8 cellular contexts compared by ENCODE assay signal in the genomic region with DNA sequence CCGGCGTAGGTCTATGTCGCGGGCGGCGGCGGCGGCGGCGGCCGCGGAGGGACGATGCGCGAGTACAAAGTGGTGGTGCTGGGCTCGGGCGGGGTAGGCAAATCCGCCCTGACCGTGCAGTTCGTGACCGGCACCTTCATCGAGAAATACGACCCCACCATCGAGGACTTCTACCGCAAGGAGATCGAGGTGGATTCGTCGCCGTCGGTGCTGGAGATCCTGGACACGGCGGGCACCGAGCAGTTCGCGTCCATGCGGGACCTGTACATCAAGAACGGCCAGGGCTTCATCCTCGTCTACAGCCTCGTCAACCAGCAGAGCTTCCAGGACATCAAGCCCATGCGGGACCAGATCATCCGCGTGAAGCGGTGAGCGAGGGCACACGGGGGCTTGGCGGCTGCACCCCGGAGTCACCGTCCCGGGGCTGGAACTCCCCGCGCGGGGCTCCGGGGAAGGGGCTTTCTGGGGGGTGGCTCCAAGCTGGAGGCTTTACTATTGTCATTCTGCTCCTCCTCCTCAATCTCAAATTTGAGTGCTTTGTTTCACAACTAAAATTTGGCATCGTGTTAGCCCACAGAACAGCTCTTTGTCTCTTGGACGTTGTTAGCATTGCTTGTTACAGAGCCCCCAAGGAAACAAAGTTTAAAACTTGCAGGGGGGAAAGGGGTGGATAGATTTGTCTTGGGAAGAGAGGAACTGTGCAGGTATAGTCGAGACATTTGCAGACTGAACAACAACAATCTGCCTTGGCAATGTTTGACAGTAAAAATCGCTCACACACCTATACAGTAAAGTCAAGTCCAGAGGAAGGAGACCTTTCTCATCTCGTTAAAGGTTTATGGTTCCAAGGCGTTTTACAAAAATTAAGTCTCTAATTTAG. TPM values are rescaled to one million over a fixed set of nuclear protein-coding genes. Genes with fewer than 3 reads are reported as not detected.
A peak's percentile ranks its signal among the peaks of the same experiment; 100 is the strongest.
DNase-seq lines count a peak whose midpoint lies in the region; ATAC-seq and TF ChIP-seq lines count a peak whose summit lies in the region.

No MANE protein-coding gene starts in this region.

- peaks cover 16% of the 10 kb centered on the region for H3F3A ChIP-seq in MM.1S (ENCODE audit: insufficient read depth, low read length)

- DNase-seq in CD4-positive, CD25-positive, alpha-beta regulatory T cell, result peak; percentile 33 to 51 (median 50)
- DNase-seq in MM.1S, result peak; percentile 36
- DNase-seq in activated CD8-positive, alpha-beta memory T cell treated with anti-CD3 and anti-CD28 coated beads for 4 hours (ENCODE audit: low read depth in 2 of 2), result peak; percentile 0 to 15
- DNase-seq in endodermal cell, result peak; percentile 75
- DNase-seq in stimulated activated CD8-positive, alpha-beta memory T cell treated with anti-CD3 and anti-CD28 coated beads, Interleukin-7, amount 100 ng/mL, for 4 hours (ENCODE audit: low read depth in 2 of 2), result peak; percentile 10 to 30
- no peak for DNase-seq in germinal center (ENCODE audit: low spot score)

- H3K9me3 ChIP-seq in CD4-positive, CD25-positive, alpha-beta regulatory T cell (ENCODE audit: control insufficient read depth in 2 of 2, low read length in 2 of 2), result no peaks in the 10 kb centered on the region
- H3K9me3 ChIP-seq in MM.1S (replicated peaks; ENCODE audit: insufficient read depth, low read length) (no peaks in the 10 kb centered on the region), endodermal cell (ENCODE audit: control insufficient read depth, low read length) (no peaks in the 10 kb centered on the region), muscle layer of colon (ENCODE audit: low read length) (no peaks in the 10 kb centered on the region)

- H3K4me2 ChIP-seq in MM.1S (ENCODE audit: low read depth, low read length), result peak overlapping the region; percentile 85

- H3K9me3 Mint-ChIP-seq in CD4-positive, CD25-positive, alpha-beta regulatory T cell, result peaks cover 0 to 1% (median 0%) of the 10 kb centered on the region in 7 donors
- no peaks in the 10 kb centered on the region for H3K9me3 Mint-ChIP-seq in endodermal cell

- H3K36me3 Mint-ChIP-seq in CD4-positive, CD25-positive, alpha-beta regulatory T cell, result no peaks in the 10 kb centered on the region
- peaks cover 9% of the 10 kb centered on the region for H3K36me3 Mint-ChIP-seq in endodermal cell (ENCODE audit: low read depth)

- peaks cover 10 to 33% (median 26%) of the 10 kb centered on the region in 4 donors for H3K4me1 Mint-ChIP-seq in CD4-positive, CD25-positive, alpha-beta regulatory T cell
- H3K4me1 Mint-ChIP-seq in endodermal cell, result peaks cover 20% of the 10 kb centered on the region

- H3K36me3 ChIP-seq in CD4-positive, CD25-positive, alpha-beta regulatory T cell (ENCODE audit: control insufficient read depth, insufficient read depth, low read length), result no peaks in the 10 kb centered on the region
- H3K36me3 ChIP-seq in MM.1S (replicated peaks; ENCODE audit: insufficient read depth, low read length) (no peaks in the 10 kb centered on the region), endodermal cell (ENCODE audit: control insufficient read depth, insufficient read depth, low read length) (peaks cover 32% of the 10 kb centered on the region), muscle layer of colon (ENCODE audit: insufficient read depth, low read length) (no peaks in the 10 kb centered on the region)

- H3K79me2 ChIP-seq in MM.1S (ENCODE audit: low read length), result peaks cover 53% of the 10 kb centered on the region

- peaks cover 11% of the 10 kb centered on the region for H3K27me3 Mint-ChIP-seq in CD4-positive, CD25-positive, alpha-beta regulatory T cell
- no peaks in the 10 kb centered on the region for H3K27me3 Mint-ChIP-seq in endodermal cell (ENCODE audit: insufficient read depth)

- 0% methylated on average over 19 to 58 of the region's 59 CpGs for WGBS in endodermal cell (ENCODE audit: insufficient coverage in 1 of 2, insufficient read length in 1 of 2), 2 experiments

- H3K4me3 ChIP-seq in CD4-positive, CD25-positive, alpha-beta regulatory T cell (ENCODE audit: low read depth, low read length), result peak overlapping the region; percentile 90
- H3K4me3 ChIP-seq in MM.1S (ENCODE audit: low read length), result peak overlapping the region; percentile 76
- H3K4me3 ChIP-seq in endodermal cell (ENCODE audit: low read length), result peak overlapping the region; percentile 99
- H3K4me3 ChIP-seq in muscle layer of colon (ENCODE audit: low read depth in 1 of 2, low read length in 2 of 2), result peak overlapping the region; percentile 58

- TF ChIP-seq CTCF in MM.1S (IDR thresholded peaks at IDR 0.05; ENCODE audit: low read length), result no peak
- TF ChIP-seq CTCF in endodermal cell (conservative IDR thresholded peaks at IDR 0.05), result no peak

- peak overlapping the region; percentile 91 to 99 (median 94) for H3K4me3 Mint-ChIP-seq in CD4-positive, CD25-positive, alpha-beta regulatory T cell
- H3K4me3 Mint-ChIP-seq in endodermal cell, result peak overlapping the region; percentile 83

- peaks cover 1% of the 10 kb centered on the region for H3K27me3 ChIP-seq in CD4-positive, CD25-positive, alpha-beta regulatory T cell (ENCODE audit: control insufficient read depth, insufficient read depth, low read length)
- H3K27me3 ChIP-seq in MM.1S (replicated peaks; ENCODE audit: insufficient read depth, low read length), result no peaks in the 10 kb centered on the region
- no peaks in the 10 kb centered on the region for H3K27me3 ChIP-seq in endodermal cell (ENCODE audit: control insufficient read depth, insufficient read depth, low read length, poor library complexity, severe bottlenecking)
- no peaks in the 10 kb centered on the region for H3K27me3 ChIP-seq in muscle layer of colon (ENCODE audit: control insufficient read depth in 1 of 2, insufficient read depth in 2 of 2, low read length in 2 of 2)

- peak overlapping the region; percentile 44 for H2AFZ ChIP-seq in MM.1S (ENCODE audit: low read length)

- peaks cover 33% of the 10 kb centered on the region for H3K4me1 ChIP-seq in CD4-positive, CD25-positive, alpha-beta regulatory T cell (ENCODE audit: control insufficient read depth, insufficient read depth, low read length, poor library complexity, severe bottlenecking)
- H3K4me1 ChIP-seq in MM.1S (ENCODE audit: low read length) (peaks cover 26% of the 10 kb centered on the region; the same call in 1 of the 2 replicates), endodermal cell (ENCODE audit: control insufficient read depth, insufficient read depth, low read length) (no peaks in the 10 kb centered on the region), muscle layer of colon (ENCODE audit: insufficient read depth, low read length) (peaks cover 23% of the 10 kb centered on the region)

- H3K9me2 ChIP-seq in MM.1S (replicated peaks; ENCODE audit: insufficient read depth, low read length), result no peaks in the 10 kb centered on the region

- H3K9ac ChIP-seq in MM.1S (ENCODE audit: low read length), result peak overlapping the region; percentile 64
- peak overlapping the region; percentile 70 for H3K9ac ChIP-seq in endodermal cell (ENCODE audit: extremely low read depth, low read length, poor library complexity, severe bottlenecking)
- H3K9ac ChIP-seq in muscle layer of colon (ENCODE audit: low read length), result peak overlapping the region; percentile 2

- H3K27ac ChIP-seq in CD4-positive, CD25-positive, alpha-beta regulatory T cell (ENCODE audit: insufficient read depth, low read length, poor library complexity, severe bottlenecking), result peak overlapping the region; percentile 59
- H3K27ac ChIP-seq in MM.1S (ENCODE audit: low read length) (peak overlapping the region; percentile 44; the same call in 1 of the 2 replicates), endodermal cell (ENCODE audit: low read depth, low read length) (peak overlapping the region; percentile 34), muscle layer of colon (ENCODE audit: low read depth, low read length) (peak overlapping the region; percentile 45)

- H3K27ac Mint-ChIP-seq in CD4-positive, CD25-positive, alpha-beta regulatory T cell, result peak overlapping the region; percentile 83 to 94 (median 89)
- H3K27ac Mint-ChIP-seq in endodermal cell, result peak overlapping the region; percentile 90

- no peaks in the 10 kb centered on the region for H4K20me1 ChIP-seq in MM.1S (ENCODE audit: insufficient read depth, low read length)

- ATAC-seq in CD4-positive, CD25-positive, alpha-beta regulatory T cell (ENCODE audit: low read depth in 2 of 2), result no peak
- ATAC-seq in GM21528 (IDR thresholded peaks at IDR 0.05; ENCODE audit: low FRiP score, unreplicated experiment), result peak; percentile 1

RNA-seq across cellular contexts. Expression of a gene that starts 0.7 kb away (rescaled TPM):
- 24.0 TPM for total RNA-seq in CD4-positive, CD25-positive, alpha-beta regulatory T cell
- polyA plus RNA-seq in CD4-positive, CD25-positive, alpha-beta regulatory T cell, result 1 to 10 TPM; 2.6 to 7.3 (median 3.9) TPM
- 10 to 100 TPM; 76.7 to 83.9 TPM for total RNA-seq in endodermal cell
- 28.8 TPM for polyA plus RNA-seq in endodermal cell (2013, experiment 1 of 2)
- polyA plus RNA-seq in endodermal cell (2013, experiment 2 of 2), result 31.4 TPM

Comparison
In these comparisons a context has a peak if more than half of its experiments do, and no peak if none do; other contexts are left out.
1. H3K9ac ChIP-seq: peak in every context shown above with its lines; median percentile 70 in endodermal cell; 64 in MM.1S; 2 in muscle layer of colon.